6 cellular contexts compared by ENCODE assay signal in the genomic region with DNA sequence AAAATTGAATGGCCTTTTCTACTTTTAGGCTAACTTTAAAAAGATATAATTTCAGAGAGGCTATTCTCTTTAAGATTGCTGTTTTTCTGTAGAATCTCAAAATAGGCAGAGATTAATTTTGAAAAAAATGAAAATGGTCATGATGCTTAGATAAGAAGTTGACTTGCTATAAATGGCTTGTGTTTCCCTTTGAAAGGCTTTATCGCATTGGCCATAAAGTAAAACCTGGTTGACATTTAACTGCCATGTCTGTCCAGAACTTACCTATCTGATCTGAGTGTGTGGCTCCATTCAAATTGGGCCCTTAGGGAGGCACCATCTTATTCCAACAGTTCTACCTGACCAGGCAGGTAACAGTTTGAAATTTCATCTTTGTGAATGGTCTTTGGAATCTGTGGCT. TPM values are rescaled to one million over a fixed set of nuclear protein-coding genes. Genes with fewer than 3 reads are reported as not detected.
"Had no signal": no experiment of that assay in that cellular context is flagged by ENCODE, and none has a peak within 500 bp of the region (broad histone marks: within the 10 kb centered on the region; RNA-seq: fewer than 3 reads in every experiment).

No MANE protein-coding gene starts in this region.

- ATAC-seq: GM23338, HepG2 had no signal

- H3K4me3 Mint-ChIP-seq: GM23338, H9 had no signal

- H3K9me3 Mint-ChIP-seq: GM23338 had no signal

- H3K4me3 ChIP-seq: GM23338 had no signal

- H3K27ac Mint-ChIP-seq: GM23338 had no signal

- DNase-seq: H9, HCEC 1CT, KG1 had no signal

- H3K4me2 ChIP-seq: GM23338 had no signal

- H3K27ac ChIP-seq: HL-60 had no signal

- H2AFZ ChIP-seq: GM23338 had no signal

RNA-seq across cellular contexts. Expression of a gene that starts 56.1 kb away (rescaled TPM):
- total RNA-seq: HepG2 had no signal
